Comparison of ENCODE assay signal across 12 cellular contexts in genomic region chr11:132058211-132058772, GRCh38.
DNase-seq lines count a peak whose midpoint lies in the region; ATAC-seq and TF ChIP-seq lines count a peak whose summit lies in the region.
"Had no signal": no experiment of that assay in that cellular context is flagged by ENCODE, and none has a peak within 500 bp of the region (broad histone marks: within the 10 kb centered on the region; RNA-seq: fewer than 3 reads in every experiment).

No MANE protein-coding gene starts in this region.

- DNase-seq in EL (peak; percentile 41), OCI-M1 (lab: John Stamatoyannopoulos, UW) (peak; percentile 50), fibroblast of mammary gland (ENCODE audit: low read depth) (peak; percentile 30), myocyte (ENCODE audit: low read depth) (peak; percentile 81), NCI-H1105 (lab: John Stamatoyannopoulos, UW) (no peak), omental fat pad (ENCODE audit: low spot score) (no peak), NCI-H345 treated with DMSO at 0.1 percent for 48 hours (lab: John Stamatoyannopoulos, UW; ENCODE audit: unreplicated experiment) (no peak)
- DNase-seq: H9, NCI-H1930, SW 1271 had no signal

- ATAC-seq in GM21423 (IDR thresholded peaks at IDR 0.05; ENCODE audit: unreplicated experiment) (no peak), omental fat pad (ENCODE audit: low FRiP score) (no peak)

- TF ChIP-seq CTCF in fibroblast of mammary gland (conservative IDR thresholded peaks at IDR 0.05; ENCODE audit: control insufficient read depth, insufficient read depth, low read depth, low read length): no peak
- no peak for TF ChIP-seq CTCF in omental fat pad (IDR thresholded peaks at IDR 0.05)

- no peak overlapping the region for H3K4me3 ChIP-seq in fibroblast of mammary gland (ENCODE audit: control insufficient read depth, low read depth, low read length)
- H3K4me3 ChIP-seq: cardiac muscle cell had no signal

Comparison
In these comparisons a context has a peak if more than half of its experiments do, and no peak if none do; other contexts are left out.
1. DNase-seq: peak in EL (single experiment), OCI-M1 (single experiment), fibroblast of mammary gland (single experiment) and myocyte (single experiment); none in NCI-H1105 (single experiment), omental fat pad (single experiment) and NCI-H345 treated with DMSO at 0.1 percent for 48 hours (single experiment).